17 cellular contexts compared by ENCODE assay signal in the genomic region with DNA sequence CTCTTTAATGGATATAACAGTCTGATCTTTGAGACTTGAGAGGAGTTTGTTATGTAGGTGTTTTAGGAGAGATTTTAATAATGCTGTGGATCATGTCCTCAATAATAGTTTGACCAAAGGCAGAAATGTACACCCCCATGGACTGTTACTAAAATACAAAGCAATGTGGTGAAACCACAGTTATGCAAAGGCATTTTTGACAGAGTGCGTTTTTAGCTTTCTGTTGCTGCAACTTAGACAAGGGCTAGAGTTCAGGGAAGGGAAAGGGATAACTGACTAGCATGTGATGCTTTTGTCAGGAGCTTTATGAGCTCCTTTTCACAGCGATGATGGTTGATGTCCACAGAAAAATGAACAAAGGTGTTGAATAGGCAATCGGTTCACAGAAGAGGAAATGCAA. TPM values are rescaled to one million over a fixed set of nuclear protein-coding genes. Genes with fewer than 3 reads are reported as not detected.
DNase-seq lines count a peak whose midpoint lies in the region; ATAC-seq, FAIRE-seq and TF ChIP-seq lines count a peak whose summit lies in the region.
"Had no signal": no experiment of that assay in that cellular context is flagged by ENCODE, and none has a peak within 500 bp of the region (broad histone marks: within the 10 kb centered on the region; RNA-seq: fewer than 3 reads in every experiment).

No MANE protein-coding gene starts in this region.

- no peak for ATAC-seq in GM21717 (IDR thresholded peaks at IDR 0.05; ENCODE audit: unreplicated experiment)
- ATAC-seq: activated naive CD4-positive, alpha-beta T cell treated with anti-CD3 and anti-CD28 coated beads, Interleukin-2, amount 50 U/mL, for 72 hours; GM23338; Right ventricle myocardium inferior had no signal

- no peaks in the 10 kb centered on the region for H3K36me3 ChIP-seq in adipocyte (ENCODE audit: control insufficient read depth, insufficient read depth, low read length, severe bottlenecking)

- no peaks in the 10 kb centered on the region for H3K27me3 ChIP-seq in adipocyte (replicated peaks; ENCODE audit: control insufficient read depth, insufficient read depth, low read length)

- peak overlapping the region; percentile 23 for H3K9ac ChIP-seq in adipocyte (ENCODE audit: low read length)

- no peaks in the 10 kb centered on the region for H3K9me3 ChIP-seq in adipocyte (ENCODE audit: control insufficient read depth, low read length)

- no peak overlapping the region for H3K4me3 ChIP-seq in adipocyte (ENCODE audit: low read length)
- H3K4me3 ChIP-seq: GM23338 had no signal

- peaks cover 34% of the 10 kb centered on the region for H3K4me1 ChIP-seq in adipocyte (ENCODE audit: control insufficient read depth, insufficient read depth, low read length)

- peak; percentile 58 for DNase-seq in A172 (ENCODE audit: low spot score)
- DNase-seq in H54 (ENCODE audit: insufficient read length, low spot score) = peak; percentile 7
- peak; percentile 91 for DNase-seq in adipocyte (ENCODE audit: low read depth)
- DNase-seq in glomerular visceral epithelial cell (ENCODE audit: extremely low spot score) = peak; percentile 79
- DNase-seq in NCI-H2029 treated with DMSO at 0.1 percent for 48 hours (lab: John Stamatoyannopoulos, UW) = no peak
- no peak for DNase-seq in DMS153 (lab: John Stamatoyannopoulos, UW)
- DNase-seq in NAMALWA (ENCODE audit: low spot score) = no peak
- DNase-seq: DND-41, NCI-H1436, NCI-H69 had no signal

- TF ChIP-seq POLR2A in H54 (IDR thresholded peaks at IDR 0.05; ENCODE audit: low read depth, low read length) = no peak

- no peak for FAIRE-seq in H54 (lab: Jason Lieb, UNC)
- FAIRE-seq: GM19239 had no signal

RNA-seq across cellular contexts. Expression of gene STARD5, which starts 3.6 kb away (rescaled TPM):
- total RNA-seq in A172 (2014; rRNA removed; shearing (Covaris generic)) = 0.86 and 1.7 TPM in 2 replicates

RNA-seq across cellular contexts. Expression of gene TMC3, which starts 46.5 kb away (rescaled TPM):
- not detected in 2 replicates for total RNA-seq in A172 (2014; rRNA removed; shearing (Covaris generic))
- total RNA-seq: activated naive CD4-positive, alpha-beta T cell treated with anti-CD3 and anti-CD28 coated beads, Interleukin-2, amount 50 U/mL, for 72 hours; dermis microvascular lymphatic vessel endothelial cell; glomerular endothelial cell; GM23338; Right ventricle myocardium inferior had no signal

Comparison
In these comparisons a context has a peak if more than half of its experiments do, and no peak if none do; other contexts are left out.
1. DNase-seq: peak in A172 (single experiment), H54 (single experiment), adipocyte (single experiment) and glomerular visceral epithelial cell (single experiment); none in NCI-H2029 treated with DMSO at 0.1 percent for 48 hours (single experiment), DMS153 (single experiment) and NAMALWA (single experiment).